In the genomic region with DNA sequence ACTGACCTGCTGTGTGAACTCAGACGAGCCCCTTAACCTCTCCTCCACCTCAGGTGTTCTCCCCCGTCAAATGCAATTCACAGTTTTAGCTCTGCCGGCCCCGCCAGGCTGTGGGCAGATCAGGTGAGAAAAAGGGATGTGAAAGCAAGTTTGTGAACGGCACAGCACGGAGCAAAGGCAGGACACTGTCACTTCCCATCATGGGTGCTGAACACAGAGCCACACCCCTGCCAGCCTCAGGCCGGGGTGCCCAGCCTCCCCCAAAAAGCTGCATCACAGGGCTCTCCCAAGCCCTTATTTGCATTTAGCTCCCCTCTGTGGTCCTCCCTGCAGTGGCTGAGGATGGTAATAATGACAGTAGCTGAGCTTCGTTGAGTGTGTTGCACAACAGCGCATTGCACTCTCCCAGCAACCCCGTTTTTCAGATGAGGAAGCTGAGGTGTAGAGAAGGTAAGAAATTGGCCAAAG, we compare ENCODE assay signal across 9 cellular contexts.
DNase-seq lines count a peak whose midpoint lies in the region; ATAC-seq and TF ChIP-seq lines count a peak whose summit lies in the region.
"Had no signal": no experiment of that assay in that cellular context is flagged by ENCODE, and none has a peak within 500 bp of the region (broad histone marks: within the 10 kb centered on the region; RNA-seq: fewer than 3 reads in every experiment).

No MANE protein-coding gene starts in this region.

- ATAC-seq in GM18858 (IDR thresholded peaks at IDR 0.05; ENCODE audit: unreplicated experiment) (peak; percentile 63), HG02588 (IDR thresholded peaks at IDR 0.05; ENCODE audit: unreplicated experiment) (peak; percentile 77), lung (ENCODE audit: insufficient read depth, low FRiP score) (peak; percentile 54)
- ATAC-seq: HCT116 had no signal

- H3K4me1 ChIP-seq in lung (ENCODE audit: control insufficient read depth in 2 of 2, insufficient read depth in 2 of 2, low read length in 2 of 2): peaks cover 0 to 4% of the 10 kb centered on the region in 2 donors

- no peak for TF ChIP-seq CTCF in NB4 (IDR thresholded peaks at IDR 0.05; ENCODE audit: low read depth, low read length)
- no peak for TF ChIP-seq CTCF in lung (IDR thresholded peaks at IDR 0.05; ENCODE audit: control extremely low read depth, extremely low read depth)

- 26 to 47% methylated on average over 10 of the region's 10 CpGs for WGBS in lung, 2 donors

- H3K4me3 ChIP-seq in NB4 (ENCODE audit: low read depth, low read length) (no peak overlapping the region), lung (no peak overlapping the region)

- no peaks in the 10 kb centered on the region for H3K36me3 ChIP-seq in lung (ENCODE audit: control insufficient read depth in 2 of 2, insufficient read depth in 2 of 2, low read length in 2 of 2)

- TF ChIP-seq POLR2A in NB4 (IDR thresholded peaks at IDR 0.05; ENCODE audit: extremely low read depth, insufficient read length): no peak

- DNase-seq in NB4 (ENCODE audit: low read depth) (peak; percentile 84), lung (ENCODE audit: low spot score) (peak; percentile 42), inferior parietal cortex (ENCODE audit: extremely low spot score) (no peak), T1000 (lab: John Stamatoyannopoulos, UW) (no peak), hypothalamus (lab: John Stamatoyannopoulos, UW) (no peak), activated gamma-delta T cell treated with Interleukin-2 at 50 U/mL for 16 hours (no peak)

- no peaks in the 10 kb centered on the region for H3K9me3 ChIP-seq in lung (ENCODE audit: control insufficient read depth in 2 of 2, insufficient read depth in 1 of 2, low read length in 1 of 2)

- H3K27ac ChIP-seq in lung (ENCODE audit: low read depth in 1 of 2, low read length in 1 of 2): peak overlapping the region in 1 of 2 donors; percentile 2

- H3K27me3 ChIP-seq in lung (ENCODE audit: control insufficient read depth, insufficient read depth): no peaks in the 10 kb centered on the region

Comparison
In these comparisons a context has a peak if more than half of its experiments do, and no peak if none do; other contexts are left out.
1. DNase-seq: peak in NB4 (single experiment) and lung (single experiment); none in inferior parietal cortex (single experiment), T1000 (single experiment), hypothalamus (0 of 51) and activated gamma-delta T cell treated with Interleukin-2 at 50 U/mL for 16 hours (single experiment).
2. Peak in every context shown above with its lines, with median percentiles within 50 percentile points of each other: ATAC-seq.